1 cellular context compared by ENCODE assay signal in the genomic region with DNA sequence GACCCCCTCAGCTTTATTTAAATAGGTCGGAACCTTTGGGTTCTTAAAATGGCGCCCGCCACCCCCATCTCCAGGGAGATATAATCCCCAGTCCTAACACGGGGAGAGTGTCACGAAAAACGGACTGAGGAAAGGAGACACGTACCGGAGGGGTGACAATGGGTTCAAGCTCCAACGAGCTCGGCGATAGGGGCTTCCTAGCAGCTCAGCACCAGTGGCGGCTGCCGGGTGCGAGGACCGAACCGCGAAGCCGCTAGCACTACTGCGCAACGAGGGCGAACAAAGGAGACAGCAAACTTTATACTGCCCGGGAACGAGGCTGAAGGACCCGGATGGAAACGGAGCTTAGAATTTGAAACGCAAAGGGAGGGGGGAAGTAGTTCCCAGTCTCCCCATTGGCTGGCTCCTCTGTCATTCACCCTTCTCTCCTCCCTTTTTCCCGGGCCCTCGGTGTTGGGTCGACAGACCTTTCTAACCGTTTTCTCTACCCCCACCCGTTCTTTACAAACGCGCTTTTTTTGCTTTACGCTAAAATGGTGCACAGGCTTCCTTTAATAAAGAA.
A peak's percentile ranks its signal among the peaks of the same experiment; 100 is the strongest.
TF ChIP-seq lines count a peak whose summit lies in the region.

A gene (minus strand): TSS at position 274 of the 562 bp plus-strand sequence. CDS start 1,298 bp downstream, outside the sequence.

TF ChIP-seq in K562, 482 proteins besides CTCF, POLR2A, EP300 and RAD21 (continued from another document and continues in another):
- no peak for TF ChIP-seq ETV6 (IDR thresholded peaks at IDR 0.05; ENCODE audit: borderline replicate concordance in 1 of 2, low read depth in 2 of 2, low read length in 1 of 2)
- TF ChIP-seq ETV6 (CRISPR knock-in tag; IDR thresholded peaks at IDR 0.05; ENCODE audit: borderline replicate concordance) = no peak
- no peak for TF ChIP-seq RBM34 (IDR thresholded peaks at IDR 0.05; ENCODE audit: borderline replicate concordance, insufficient read depth, low read length)
- no peak for TF ChIP-seq FOSL1 (tag; conservative IDR thresholded peaks at IDR 0.05)
- TF ChIP-seq, protein P1, sequence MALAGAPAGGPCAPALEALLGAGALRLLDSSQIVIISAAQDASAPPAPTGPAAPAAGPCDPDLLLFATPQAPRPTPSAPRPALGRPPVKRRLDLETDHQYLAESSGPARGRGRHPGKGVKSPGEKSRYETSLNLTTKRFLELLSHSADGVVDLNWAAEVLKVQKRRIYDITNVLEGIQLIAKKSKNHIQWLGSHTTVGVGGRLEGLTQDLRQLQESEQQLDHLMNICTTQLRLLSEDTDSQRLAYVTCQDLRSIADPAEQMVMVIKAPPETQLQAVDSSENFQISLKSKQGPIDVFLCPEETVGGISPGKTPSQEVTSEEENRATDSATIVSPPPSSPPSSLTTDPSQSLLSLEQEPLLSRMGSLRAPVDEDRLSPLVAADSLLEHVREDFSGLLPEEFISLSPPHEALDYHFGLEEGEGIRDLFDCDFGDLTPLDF (CRISPR knock-in tag; IDR thresholded peaks at IDR 0.05) = peak; percentile 84
- no peak for TF ChIP-seq SRSF3 (IDR thresholded peaks at IDR 0.05; ENCODE audit: insufficient read depth, low read length)
- TF ChIP-seq RCOR1 (IDR thresholded peaks at IDR 0.05; ENCODE audit: borderline replicate concordance in 1 of 2, low read depth in 2 of 2, low read length in 2 of 2) = no peak
- peak; percentile 68 for TF ChIP-seq NCOR1 (IDR thresholded peaks at IDR 0.05)
- peak in 1 of 2 experiments; percentile 84; a peak in 2 of 4 replicates for TF ChIP-seq NONO (IDR thresholded peaks at IDR 0.05; ENCODE audit: low read depth in 2 of 2, low read length in 1 of 2)
- TF ChIP-seq EP400 (IDR thresholded peaks at IDR 0.05) = peak; percentile 95
- no peak for TF ChIP-seq EHMT2 (IDR thresholded peaks at IDR 0.05)
- TF ChIP-seq FOXK2 (conservative IDR thresholded peaks at IDR 0.05 in 1 of 2, IDR thresholded peaks at IDR 0.05 in 1 of 2; ENCODE audit: low read depth in 2 of 2) = 0 out of 4 replicates have a peak, but pooled peaks of 1 of the 2 experiments have one; percentile 37
- no peak for TF ChIP-seq ZNF444 (CRISPR knock-in tag; IDR thresholded peaks at IDR 0.05)
- no peak for TF ChIP-seq STAG1 (CRISPR knock-in tag; IDR thresholded peaks at IDR 0.05; ENCODE audit: borderline replicate concordance)
- TF ChIP-seq CBX5 (IDR thresholded peaks at IDR 0.05; ENCODE audit: borderline replicate concordance, low read depth) = no peak
- no peak for TF ChIP-seq FOXJ3 (CRISPR knock-in tag; IDR thresholded peaks at IDR 0.05)
- TF ChIP-seq GATA2 (CRISPR knock-in tag; IDR thresholded peaks at IDR 0.05) = no peak
- no peak for TF ChIP-seq ATF1 (CRISPR knock-in tag; IDR thresholded peaks at IDR 0.05)
- TF ChIP-seq ATF1 (tag; IDR thresholded peaks at IDR 0.05) = peak; percentile 72
- peak; percentile 94 for TF ChIP-seq GTF2F1 (IDR thresholded peaks at IDR 0.05; ENCODE audit: low read depth, low read length)
- TF ChIP-seq, protein P2, sequence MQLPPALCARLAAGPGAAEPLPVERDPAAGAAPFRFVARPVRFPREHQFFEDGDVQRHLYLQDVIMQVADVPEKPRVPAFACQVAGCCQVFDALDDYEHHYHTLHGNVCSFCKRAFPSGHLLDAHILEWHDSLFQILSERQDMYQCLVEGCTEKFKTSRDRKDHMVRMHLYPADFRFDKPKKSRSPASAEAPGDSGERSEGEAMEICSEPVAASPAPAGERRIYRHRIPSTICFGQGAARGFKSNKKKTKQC (CRISPR knock-in tag; IDR thresholded peaks at IDR 0.05) = no peak
- no peak for TF ChIP-seq ZNF217 (CRISPR knock-in tag; IDR thresholded peaks at IDR 0.05)
- TF ChIP-seq, protein P3, sequence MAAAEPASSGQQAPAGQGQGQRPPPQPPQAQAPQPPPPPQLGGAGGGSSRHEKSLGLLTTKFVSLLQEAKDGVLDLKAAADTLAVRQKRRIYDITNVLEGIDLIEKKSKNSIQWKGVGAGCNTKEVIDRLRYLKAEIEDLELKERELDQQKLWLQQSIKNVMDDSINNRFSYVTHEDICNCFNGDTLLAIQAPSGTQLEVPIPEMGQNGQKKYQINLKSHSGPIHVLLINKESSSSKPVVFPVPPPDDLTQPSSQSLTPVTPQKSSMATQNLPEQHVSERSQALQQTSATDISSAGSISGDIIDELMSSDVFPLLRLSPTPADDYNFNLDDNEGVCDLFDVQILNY (CRISPR knock-in tag; IDR thresholded peaks at IDR 0.05) = no peak
- TF ChIP-seq, protein P4, sequence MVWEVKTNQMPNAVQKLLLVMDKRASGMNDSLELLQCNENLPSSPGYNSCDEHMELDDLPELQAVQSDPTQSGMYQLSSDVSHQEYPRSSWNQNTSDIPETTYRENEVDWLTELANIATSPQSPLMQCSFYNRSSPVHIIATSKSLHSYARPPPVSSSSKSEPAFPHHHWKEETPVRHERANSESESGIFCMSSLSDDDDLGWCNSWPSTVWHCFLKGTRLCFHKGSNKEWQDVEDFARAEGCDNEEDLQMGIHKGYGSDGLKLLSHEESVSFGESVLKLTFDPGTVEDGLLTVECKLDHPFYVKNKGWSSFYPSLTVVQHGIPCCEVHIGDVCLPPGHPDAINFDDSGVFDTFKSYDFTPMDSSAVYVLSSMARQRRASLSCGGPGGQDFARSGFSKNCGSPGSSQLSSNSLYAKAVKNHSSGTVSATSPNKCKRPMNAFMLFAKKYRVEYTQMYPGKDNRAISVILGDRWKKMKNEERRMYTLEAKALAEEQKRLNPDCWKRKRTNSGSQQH (CRISPR knock-in tag; IDR thresholded peaks at IDR 0.05) = no peak
- peak; percentile 97 for TF ChIP-seq SMAD1 (IDR thresholded peaks at IDR 0.05; ENCODE audit: low read depth, low read length, partially characterized antibody)
- TF ChIP-seq, protein P5, sequence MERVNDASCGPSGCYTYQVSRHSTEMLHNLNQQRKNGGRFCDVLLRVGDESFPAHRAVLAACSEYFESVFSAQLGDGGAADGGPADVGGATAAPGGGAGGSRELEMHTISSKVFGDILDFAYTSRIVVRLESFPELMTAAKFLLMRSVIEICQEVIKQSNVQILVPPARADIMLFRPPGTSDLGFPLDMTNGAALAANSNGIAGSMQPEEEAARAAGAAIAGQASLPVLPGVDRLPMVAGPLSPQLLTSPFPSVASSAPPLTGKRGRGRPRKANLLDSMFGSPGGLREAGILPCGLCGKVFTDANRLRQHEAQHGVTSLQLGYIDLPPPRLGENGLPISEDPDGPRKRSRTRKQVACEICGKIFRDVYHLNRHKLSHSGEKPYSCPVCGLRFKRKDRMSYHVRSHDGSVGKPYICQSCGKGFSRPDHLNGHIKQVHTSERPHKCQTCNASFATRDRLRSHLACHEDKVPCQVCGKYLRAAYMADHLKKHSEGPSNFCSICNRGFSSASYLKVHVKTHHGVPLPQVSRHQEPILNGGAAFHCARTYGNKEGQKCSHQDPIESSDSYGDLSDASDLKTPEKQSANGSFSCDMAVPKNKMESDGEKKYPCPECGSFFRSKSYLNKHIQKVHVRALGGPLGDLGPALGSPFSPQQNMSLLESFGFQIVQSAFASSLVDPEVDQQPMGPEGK (CRISPR knock-in tag; IDR thresholded peaks at IDR 0.05; ENCODE audit: borderline replicate concordance) = no peak
- TF ChIP-seq, protein P6, sequence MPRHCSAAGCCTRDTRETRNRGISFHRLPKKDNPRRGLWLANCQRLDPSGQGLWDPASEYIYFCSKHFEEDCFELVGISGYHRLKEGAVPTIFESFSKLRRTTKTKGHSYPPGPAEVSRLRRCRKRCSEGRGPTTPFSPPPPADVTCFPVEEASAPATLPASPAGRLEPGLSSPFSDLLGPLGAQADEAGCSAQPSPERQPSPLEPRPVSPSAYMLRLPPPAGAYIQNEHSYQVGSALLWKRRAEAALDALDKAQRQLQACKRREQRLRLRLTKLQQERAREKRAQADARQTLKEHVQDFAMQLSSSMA (CRISPR knock-in tag; IDR thresholded peaks at IDR 0.05) = no peak
- no peak for TF ChIP-seq TCF7L2 (IDR thresholded peaks at IDR 0.05; ENCODE audit: low read depth, low read length)
- TF ChIP-seq, protein P7, sequence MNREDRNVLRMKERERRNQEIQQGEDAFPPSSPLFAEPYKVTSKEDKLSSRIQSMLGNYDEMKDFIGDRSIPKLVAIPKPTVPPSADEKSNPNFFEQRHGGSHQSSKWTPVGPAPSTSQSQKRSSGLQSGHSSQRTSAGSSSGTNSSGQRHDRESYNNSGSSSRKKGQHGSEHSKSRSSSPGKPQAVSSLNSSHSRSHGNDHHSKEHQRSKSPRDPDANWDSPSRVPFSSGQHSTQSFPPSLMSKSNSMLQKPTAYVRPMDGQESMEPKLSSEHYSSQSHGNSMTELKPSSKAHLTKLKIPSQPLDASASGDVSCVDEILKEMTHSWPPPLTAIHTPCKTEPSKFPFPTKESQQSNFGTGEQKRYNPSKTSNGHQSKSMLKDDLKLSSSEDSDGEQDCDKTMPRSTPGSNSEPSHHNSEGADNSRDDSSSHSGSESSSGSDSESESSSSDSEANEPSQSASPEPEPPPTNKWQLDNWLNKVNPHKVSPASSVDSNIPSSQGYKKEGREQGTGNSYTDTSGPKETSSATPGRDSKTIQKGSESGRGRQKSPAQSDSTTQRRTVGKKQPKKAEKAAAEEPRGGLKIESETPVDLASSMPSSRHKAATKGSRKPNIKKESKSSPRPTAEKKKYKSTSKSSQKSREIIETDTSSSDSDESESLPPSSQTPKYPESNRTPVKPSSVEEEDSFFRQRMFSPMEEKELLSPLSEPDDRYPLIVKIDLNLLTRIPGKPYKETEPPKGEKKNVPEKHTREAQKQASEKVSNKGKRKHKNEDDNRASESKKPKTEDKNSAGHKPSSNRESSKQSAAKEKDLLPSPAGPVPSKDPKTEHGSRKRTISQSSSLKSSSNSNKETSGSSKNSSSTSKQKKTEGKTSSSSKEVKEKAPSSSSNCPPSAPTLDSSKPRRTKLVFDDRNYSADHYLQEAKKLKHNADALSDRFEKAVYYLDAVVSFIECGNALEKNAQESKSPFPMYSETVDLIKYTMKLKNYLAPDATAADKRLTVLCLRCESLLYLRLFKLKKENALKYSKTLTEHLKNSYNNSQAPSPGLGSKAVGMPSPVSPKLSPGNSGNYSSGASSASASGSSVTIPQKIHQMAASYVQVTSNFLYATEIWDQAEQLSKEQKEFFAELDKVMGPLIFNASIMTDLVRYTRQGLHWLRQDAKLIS (CRISPR knock-in tag; IDR thresholded peaks at IDR 0.05) = peak; percentile 98
- TF ChIP-seq PHF20 (IDR thresholded peaks at IDR 0.05; ENCODE audit: partially characterized antibody) = no peak
- TF ChIP-seq RUNX1 (IDR thresholded peaks at IDR 0.05; ENCODE audit: low read depth) = no peak
- TF ChIP-seq POLR3A (IDR thresholded peaks at IDR 0.05; ENCODE audit: borderline replicate concordance, extremely low read depth, insufficient read depth, insufficient read length) = no peak
- TF ChIP-seq HMG20B (CRISPR knock-in tag; IDR thresholded peaks at IDR 0.05) = no peak
- no peak for TF ChIP-seq ZNF121 (CRISPR knock-in tag; conservative IDR thresholded peaks at IDR 0.05)
- TF ChIP-seq SMARCA4 (IDR thresholded peaks at IDR 0.05) = no peak
- no peak for TF ChIP-seq ETV1 (tag; conservative IDR thresholded peaks at IDR 0.05; ENCODE audit: low read depth)
- peak; percentile 85 for TF ChIP-seq MBD2 (IDR thresholded peaks at IDR 0.05; ENCODE audit: borderline replicate concordance, low read depth)
- no peak; the same call in 1 of the 2 replicates for TF ChIP-seq NR3C1 (CRISPR knock-in tag; IDR thresholded peaks at IDR 0.05)
- peak; percentile 84; the same call in 1 of the 2 replicates for TF ChIP-seq CHCHD3 (CRISPR knock-in tag; IDR thresholded peaks at IDR 0.05)
- TF ChIP-seq, protein P8, sequence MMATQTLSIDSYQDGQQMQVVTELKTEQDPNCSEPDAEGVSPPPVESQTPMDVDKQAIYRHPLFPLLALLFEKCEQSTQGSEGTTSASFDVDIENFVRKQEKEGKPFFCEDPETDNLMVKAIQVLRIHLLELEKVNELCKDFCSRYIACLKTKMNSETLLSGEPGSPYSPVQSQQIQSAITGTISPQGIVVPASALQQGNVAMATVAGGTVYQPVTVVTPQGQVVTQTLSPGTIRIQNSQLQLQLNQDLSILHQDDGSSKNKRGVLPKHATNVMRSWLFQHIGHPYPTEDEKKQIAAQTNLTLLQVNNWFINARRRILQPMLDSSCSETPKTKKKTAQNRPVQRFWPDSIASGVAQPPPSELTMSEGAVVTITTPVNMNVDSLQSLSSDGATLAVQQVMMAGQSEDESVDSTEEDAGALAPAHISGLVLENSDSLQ (IDR thresholded peaks at IDR 0.05) = peak; percentile 99
- TF ChIP-seq, protein P9, sequence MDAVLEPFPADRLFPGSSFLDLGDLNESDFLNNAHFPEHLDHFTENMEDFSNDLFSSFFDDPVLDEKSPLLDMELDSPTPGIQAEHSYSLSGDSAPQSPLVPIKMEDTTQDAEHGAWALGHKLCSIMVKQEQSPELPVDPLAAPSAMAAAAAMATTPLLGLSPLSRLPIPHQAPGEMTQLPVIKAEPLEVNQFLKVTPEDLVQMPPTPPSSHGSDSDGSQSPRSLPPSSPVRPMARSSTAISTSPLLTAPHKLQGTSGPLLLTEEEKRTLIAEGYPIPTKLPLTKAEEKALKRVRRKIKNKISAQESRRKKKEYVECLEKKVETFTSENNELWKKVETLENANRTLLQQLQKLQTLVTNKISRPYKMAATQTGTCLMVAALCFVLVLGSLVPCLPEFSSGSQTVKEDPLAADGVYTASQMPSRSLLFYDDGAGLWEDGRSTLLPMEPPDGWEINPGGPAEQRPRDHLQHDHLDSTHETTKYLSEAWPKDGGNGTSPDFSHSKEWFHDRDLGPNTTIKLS (IDR thresholded peaks at IDR 0.05; ENCODE audit: borderline replicate concordance, low read depth) = no peak; the same call in 1 of the 2 replicates
- TF ChIP-seq, protein P10, sequence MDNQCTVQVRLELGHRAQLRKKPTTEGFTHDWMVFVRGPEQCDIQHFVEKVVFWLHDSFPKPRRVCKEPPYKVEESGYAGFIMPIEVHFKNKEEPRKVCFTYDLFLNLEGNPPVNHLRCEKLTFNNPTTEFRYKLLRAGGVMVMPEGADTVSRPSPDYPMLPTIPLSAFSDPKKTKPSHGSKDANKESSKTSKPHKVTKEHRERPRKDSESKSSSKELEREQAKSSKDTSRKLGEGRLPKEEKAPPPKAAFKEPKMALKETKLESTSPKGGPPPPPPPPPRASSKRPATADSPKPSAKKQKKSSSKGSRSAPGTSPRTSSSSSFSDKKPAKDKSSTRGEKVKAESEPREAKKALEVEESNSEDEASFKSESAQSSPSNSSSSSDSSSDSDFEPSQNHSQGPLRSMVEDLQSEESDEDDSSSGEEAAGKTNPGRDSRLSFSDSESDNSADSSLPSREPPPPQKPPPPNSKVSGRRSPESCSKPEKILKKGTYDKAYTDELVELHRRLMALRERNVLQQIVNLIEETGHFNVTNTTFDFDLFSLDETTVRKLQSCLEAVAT (IDR thresholded peaks at IDR 0.05) = peak; percentile 82 to 90; a peak in 3 of 4 replicates
- 0 out of 2 replicates have a peak, but pooled peaks have one; percentile 18 for TF ChIP-seq STAT5A (IDR thresholded peaks at IDR 0.05; ENCODE audit: borderline replicate concordance, low read length)
- TF ChIP-seq, protein P11, sequence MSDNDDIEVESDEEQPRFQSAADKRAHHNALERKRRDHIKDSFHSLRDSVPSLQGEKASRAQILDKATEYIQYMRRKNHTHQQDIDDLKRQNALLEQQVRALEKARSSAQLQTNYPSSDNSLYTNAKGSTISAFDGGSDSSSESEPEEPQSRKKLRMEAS (CRISPR knock-in tag; IDR thresholded peaks at IDR 0.05) = peak; percentile 52
- peak; percentile 95 for TF ChIP-seq PML (IDR thresholded peaks at IDR 0.05; ENCODE audit: low read length)
- TF ChIP-seq, protein P12, sequence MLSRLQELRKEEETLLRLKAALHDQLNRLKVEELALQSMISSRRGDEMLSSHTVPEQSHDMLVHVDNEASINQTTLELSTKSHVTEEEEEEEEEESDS (CRISPR knock-in tag; IDR thresholded peaks at IDR 0.05) = no peak
